29 cellular contexts compared by ENCODE assay signal in the genomic region with DNA sequence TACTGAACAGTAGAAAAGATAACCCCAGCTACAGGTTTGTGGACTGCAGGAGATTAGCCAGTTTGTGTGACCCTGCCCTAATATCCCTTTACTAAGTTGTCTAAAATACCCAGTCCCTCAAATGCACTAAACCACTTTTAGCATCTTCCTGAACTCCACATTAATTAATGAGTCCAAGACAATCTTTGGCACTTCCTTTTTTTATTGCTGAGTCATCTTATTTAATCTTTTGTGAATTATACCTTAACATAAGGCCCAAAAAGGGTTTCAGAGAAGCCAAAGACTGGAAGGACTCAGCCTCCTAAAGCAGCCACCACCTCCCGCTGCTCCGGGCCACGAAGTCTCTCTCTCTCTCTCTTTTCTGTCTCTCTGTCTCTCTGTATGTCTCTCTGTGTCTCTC.
"Had no signal": no experiment of that assay in that cellular context is flagged by ENCODE, and none has a peak within 500 bp of the region (broad histone marks: within the 10 kb centered on the region; RNA-seq: fewer than 3 reads in every experiment).

No MANE protein-coding gene starts in this region.

- FAIRE-seq: endometrium had no signal

- H3K27ac Mint-ChIP-seq: effector memory CD8-positive, alpha-beta T cell; natural killer cell; stimulated activated naive B cell treated with anti-CD40 and anti-IgM and Interleukin-4, amounts not matched to agents 10 μg/mL and 1 μg/mL and 100 μg/mL, for 72 hours had no signal

- H3K4me1 Mint-ChIP-seq: immature natural killer cell, natural killer cell had no signal

- H3K4me3 ChIP-seq: esophagus squamous epithelium, heart right ventricle, left ventricle myocardium inferior, lower lobe of right lung, ovary, psoas muscle, skin epidermis, spleen, suprapubic skin, transverse colon, upper lobe of right lung, uterus had no signal

- H3K36me3 ChIP-seq: esophagus squamous epithelium, heart right ventricle, left ventricle myocardium inferior, lower lobe of right lung, ovary, spleen, suprapubic skin, transverse colon, upper lobe of right lung, uterus had no signal

- H3K9me3 ChIP-seq: ovary, transverse colon, upper lobe of right lung had no signal

- DNase-seq: cortex of kidney; effector memory CD8-positive, alpha-beta T cell; erythroblast; esophagus squamous epithelium; foreskin melanocyte; glutamatergic neuron; heart right ventricle; hypothalamus; immature natural killer cell; islet precursor cell; kidney glomerular epithelial cell; left colon; left ventricle myocardium inferior; lower lobe of right lung; natural killer cell; occipital lobe; ovary; posterior cingulate gyrus; psoas muscle; right cardiac atrium; spleen; stimulated activated naive B cell treated with anti-CD40 and anti-IgM and Interleukin-4, amounts not matched to agents 10 μg/mL and 1 μg/mL and 100 μg/mL, for 72 hours; transverse colon; upper lobe of right lung; uterus had no signal

- H3K27ac ChIP-seq: esophagus squamous epithelium, heart right ventricle, left ventricle myocardium inferior, lower lobe of right lung, ovary, psoas muscle, skin epidermis, spleen, suprapubic skin, transverse colon, upper lobe of right lung, uterus had no signal

- H3K27me3 ChIP-seq: esophagus squamous epithelium, ovary, spleen, suprapubic skin, transverse colon, uterus had no signal

- H3K9me3 Mint-ChIP-seq: natural killer cell had no signal

- H3K27me3 Mint-ChIP-seq: effector memory CD8-positive, alpha-beta T cell; stimulated activated naive CD8-positive, alpha-beta T cell treated with anti-CD3 and anti-CD28 coated beads, Interleukin-15, Interleukin-2, amounts not matched to agents 100 ng/mL and 50 ng/mL, for 24 hours had no signal

- H3K36me3 Mint-ChIP-seq: natural killer cell had no signal

- ATAC-seq: effector memory CD8-positive, alpha-beta T cell; heart right ventricle; left colon; lower lobe of right lung; natural killer cell; psoas muscle; right cardiac atrium; stimulated activated naive B cell treated with anti-CD40 and anti-IgM and Interleukin-4, amounts not matched to agents 10 μg/mL and 1 μg/mL and 100 μg/mL, for 72 hours; upper lobe of right lung had no signal

- H3K4me3 Mint-ChIP-seq: effector memory CD8-positive, alpha-beta T cell; immature natural killer cell; natural killer cell; stimulated activated naive B cell treated with anti-CD40 and anti-IgM and Interleukin-4, amounts not matched to agents 10 μg/mL and 1 μg/mL and 100 μg/mL, for 72 hours; stimulated activated naive CD8-positive, alpha-beta T cell treated with anti-CD3 and anti-CD28 coated beads, Interleukin-15, Interleukin-2, amounts not matched to agents 100 ng/mL and 50 ng/mL, for 24 hours had no signal

- H3K4me1 ChIP-seq: esophagus squamous epithelium, heart right ventricle, left ventricle myocardium inferior, lower lobe of right lung, psoas muscle, spleen, suprapubic skin, transverse colon, upper lobe of right lung, uterus had no signal
